Comparison of ENCODE assay signal across 9 cellular contexts in the genomic region with DNA sequence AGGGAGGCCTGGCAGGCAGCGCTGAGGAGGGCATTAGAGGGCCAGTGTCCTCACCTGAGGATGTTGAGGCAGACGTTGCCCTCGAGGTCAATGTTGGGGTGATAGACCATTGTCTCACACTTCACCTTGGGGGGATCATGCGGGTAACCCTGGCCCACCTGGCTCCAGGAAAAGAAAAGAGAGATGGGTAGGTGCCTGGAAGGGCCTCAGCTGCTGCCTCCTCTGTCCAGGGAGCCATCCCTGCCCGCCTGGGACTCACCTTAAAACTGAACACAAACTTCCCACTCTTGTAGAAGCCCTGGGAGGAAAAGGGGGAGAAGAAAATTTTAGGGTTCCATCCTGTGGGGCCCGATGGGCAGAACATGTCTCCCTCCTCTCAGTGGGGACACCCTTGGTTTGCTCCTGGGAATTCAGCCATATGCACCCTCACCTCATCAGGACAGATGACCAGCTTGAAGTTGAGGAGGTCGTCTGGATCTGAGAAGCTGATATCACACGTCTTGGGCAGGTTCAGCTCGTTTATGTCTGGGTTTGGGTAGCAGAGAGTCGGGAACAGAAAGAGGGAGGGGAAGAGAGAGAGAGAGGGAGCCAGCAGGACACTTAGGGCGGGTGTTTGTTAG. TPM values are rescaled to one million over a fixed set of nuclear protein-coding genes. Genes with fewer than 3 reads are reported as not detected.
DNase-seq lines count a peak whose midpoint lies in the region; ATAC-seq and TF ChIP-seq lines count a peak whose summit lies in the region.
"Had no signal": no experiment of that assay in that cellular context is flagged by ENCODE, and none has a peak within 500 bp of the region (broad histone marks: within the 10 kb centered on the region; RNA-seq: fewer than 3 reads in every experiment).

No MANE protein-coding gene starts in this region.

- peaks cover 54% of the 10 kb centered on the region for H3F3A ChIP-seq in SK-N-SH (replicated peaks; ENCODE audit: insufficient read depth)

- H3K4me3 ChIP-seq in SK-N-SH (ENCODE audit: low read depth in 2 of 2, low read length in 1 of 2) (peak overlapping the region; percentile 87 to 91), iPS-18c (ENCODE audit: insufficient read depth, low read depth, low read length) (peak overlapping the region; percentile 88), stomach (peak overlapping the region; percentile 72 to 88 (median 80))

- intact Hi-C loops in stomach (cut with DNase I; ENCODE audit: low total_unique reads) = no loop called here

- peaks cover 24 to 58% of the 10 kb centered on the region in 2 experiments; a peak in 3 of 4 replicates for H3K4me1 ChIP-seq in SK-N-SH (ENCODE audit: control insufficient read depth in 1 of 2, insufficient read depth in 2 of 2, low read depth in 1 of 2, low read length in 1 of 2)
- H3K4me1 ChIP-seq in stomach = peaks cover 48 to 73% (median 67%) of the 10 kb centered on the region in 4 donors

- peak overlapping the region; percentile 96 to 99 for H3K4me3 Mint-ChIP-seq in activated T-cell treated with anti-CD3 and anti-CD28 coated beads, Interleukin-2, amount 50 U/mL, for 72 hours

- no peak for ATAC-seq in SK-N-SH treated with all-trans-retinoic acid at 6 μM for 48 hours
- no peak for ATAC-seq in activated T-cell treated with anti-CD3 and anti-CD28 coated beads, Interleukin-2, amount 50 U/mL, for 72 hours (replicated peaks in 1 of 2)
- no peak for ATAC-seq in GM19328 (IDR thresholded peaks at IDR 0.05; ENCODE audit: unreplicated experiment)

- DNase-seq in SK-N-SH (no peak), stomach (no peak), SW480 (ENCODE audit: low spot score) (no peak)
- DNase-seq in activated T-cell treated with anti-CD3 and anti-CD28 coated beads, Interleukin-2, amount 50 U/mL, for 72 hours = no peak
- DNase-seq in activated CD4-positive, alpha-beta T cell treated with anti-CD3 and anti-CD28 coated beads, Interleukin-2, amount 50 U/mL, for 48 hours = no peak
- DNase-seq: T-helper 9 cell had no signal

- peak overlapping the region; percentile 96 for H3K4me2 ChIP-seq in SK-N-SH

- H4K20me1 ChIP-seq in SK-N-SH (ENCODE audit: insufficient read depth) = peaks cover 9% of the 10 kb centered on the region; the same call in 1 of the 2 replicates

- POLR2A ChIA-PET in SK-N-SH (lab: Yijun Ruan, JAX) = no interaction called here

- H2AFZ ChIP-seq in SK-N-SH (ENCODE audit: low read depth) = no peak overlapping the region

- H3K36me3 ChIP-seq in SK-N-SH (replicated peaks in 1 of 2; ENCODE audit: control insufficient read depth in 1 of 2, insufficient read depth in 2 of 2, low read length in 1 of 2) (peaks cover 25 to 28% of the 10 kb centered on the region in 2 experiments), stomach (peaks cover 30 to 41% (median 36%) of the 10 kb centered on the region in 4 donors)

- H3K9me3 ChIP-seq in SK-N-SH = no peaks in the 10 kb centered on the region
- H3K9me3 ChIP-seq in iPS-18c (ENCODE audit: control insufficient read depth, insufficient read depth, low read length) = no peaks in the 10 kb centered on the region
- no peaks in the 10 kb centered on the region for H3K9me3 ChIP-seq in stomach

- CTCF ChIA-PET in SK-N-SH (lab: Yijun Ruan, JAX) = interaction anchor here (1.1 to 2.6 kb wide), 3 partner anchors 38 to 43 kb away, joined by 3 to 23 read pairs (median 3); a partner anchor contains a TSS

- H3K27ac ChIP-seq in SK-N-SH (ENCODE audit: low read depth in 2 of 2, low read length in 1 of 2) (peak overlapping the region; percentile 18 to 33; a peak in 2 of 4 replicates), stomach (peak overlapping the region in 4 of 5 donors; percentile 100)

- H3K27me3 ChIP-seq in SK-N-SH (ENCODE audit: insufficient read depth) (no peaks in the 10 kb centered on the region), stomach (peaks cover 0 to under 1% (median 0%) of the 10 kb centered on the region in 3 donors)

- H3K79me2 ChIP-seq in SK-N-SH (ENCODE audit: insufficient read depth) = peaks cover 49% of the 10 kb centered on the region

- no peak for TF ChIP-seq POLR2A in stomach (IDR thresholded peaks at IDR 0.05)

- TF ChIP-seq EP300 in SK-N-SH (IDR thresholded peaks at IDR 0.05; ENCODE audit: borderline replicate concordance in 1 of 2, low read depth in 1 of 2, low read length in 1 of 2) (no peak), stomach (IDR thresholded peaks at IDR 0.05) (no peak)

- TF ChIP-seq RAD21 in SK-N-SH (IDR thresholded peaks at IDR 0.05; ENCODE audit: low read length) = no peak

- H3K27ac Mint-ChIP-seq in activated T-cell treated with anti-CD3 and anti-CD28 coated beads, Interleukin-2, amount 50 U/mL, for 72 hours = peak overlapping the region; percentile 97

- no peaks in the 10 kb centered on the region for H3K27me3 Mint-ChIP-seq in activated T-cell treated with anti-CD3 and anti-CD28 coated beads, Interleukin-2, amount 50 U/mL, for 72 hours (ENCODE audit: low read depth)

- no peaks in the 10 kb centered on the region for H3K9me2 ChIP-seq in SK-N-SH

- H3K4me1 Mint-ChIP-seq in activated T-cell treated with anti-CD3 and anti-CD28 coated beads, Interleukin-2, amount 50 U/mL, for 72 hours (ENCODE audit: low read depth) = peaks cover 73% of the 10 kb centered on the region

- WGBS in SK-N-SH (ENCODE audit: low lambda C conversion rate) = 61% methylated on average over 10 of the region's 11 CpGs
- 50 to 58% (median 54%) methylated on average over 11 of the region's 11 CpGs for WGBS in stomach, 5 donors

- H3K36me3 Mint-ChIP-seq in activated T-cell treated with anti-CD3 and anti-CD28 coated beads, Interleukin-2, amount 50 U/mL, for 72 hours (ENCODE audit: insufficient read depth in 2 of 2) = peaks cover 18 to 19% of the 10 kb centered on the region in 2 donors

- TF ChIP-seq CTCF in SK-N-SH (IDR thresholded peaks at IDR 0.05) (no peak), stomach (IDR thresholded peaks at IDR 0.05) (no peak)

- H3K9me3 Mint-ChIP-seq in activated T-cell treated with anti-CD3 and anti-CD28 coated beads, Interleukin-2, amount 50 U/mL, for 72 hours = no peaks in the 10 kb centered on the region

- H3K9ac ChIP-seq in SK-N-SH = peak overlapping the region; percentile 95

TF ChIP-seq in SK-N-SH, 30 proteins besides CTCF, POLR2A, EP300 and RAD21 (continues in another document):
- TF ChIP-seq FOXJ3 (CRISPR knock-in tag; IDR thresholded peaks at IDR 0.05) (no peak), FOXM1 (IDR thresholded peaks at IDR 0.05; ENCODE audit: low read depth) (no peak), TCF12 (IDR thresholded peaks at IDR 0.05) (no peak), GABPA (IDR thresholded peaks at IDR 0.05; ENCODE audit: low read depth) (no peak), TAF1 (IDR thresholded peaks at IDR 0.05; ENCODE audit: borderline replicate concordance, low read depth, low read length) (no peak), FOSL2 (IDR thresholded peaks at IDR 0.05; ENCODE audit: borderline replicate concordance, low read depth) (no peak)

RNA-seq across cellular contexts. Expression of a gene that starts 1.7 kb away (rescaled TPM):
- 109 and 135 TPM in 2 replicates for polyA plus RNA-seq in SK-N-SH (2012; rRNA removed)
- polyA plus RNA-seq in SK-N-SH (2012; cell fraction: cytosol; rRNA removed) = 102 and 103 TPM in 2 replicates
- polyA plus RNA-seq in SK-N-SH (2012; cell fraction: nucleus; rRNA removed) = 128 and 133 TPM in 2 replicates
- 100 to 1,000 TPM; 116 to 122 TPM for total RNA-seq in activated T-cell treated with anti-CD3 and anti-CD28 coated beads, Interleukin-2, amount 50 U/mL, for 72 hours
- total RNA-seq in stomach = 10 to 100 TPM in 3 of 5 donors, 1 to 10 TPM in 1, not detected in 1; 9.8 to 35.3 (median 27.1) TPM
- polyA plus RNA-seq in stomach = 10 to 100 TPM; 35.5 to 51.5 (median 41.9) TPM

RNA-seq across cellular contexts. Expression of a gene that starts 1.8 kb away (rescaled TPM):
- polyA plus RNA-seq in SK-N-SH (2012; rRNA removed) (308 and 381 TPM in 2 replicates), stomach (100 to 1,000 TPM; 195 to 338 (median 235) TPM)
- polyA plus RNA-seq in SK-N-SH (2012; cell fraction: cytosol; rRNA removed) = 350 and 388 TPM in 2 replicates
- polyA plus RNA-seq in SK-N-SH (2012; cell fraction: nucleus; rRNA removed) = 218 and 251 TPM in 2 replicates
- total RNA-seq in activated T-cell treated with anti-CD3 and anti-CD28 coated beads, Interleukin-2, amount 50 U/mL, for 72 hours = 10 to 100 TPM; 80.3 to 91.8 TPM
- total RNA-seq in stomach = 100 to 1,000 TPM in 2 of 5 donors, 10 to 100 TPM in 3; 55.8 to 260 (median 89.0) TPM

RNA-seq across cellular contexts. Expression of a gene that starts 12.9 kb away (rescaled TPM):
- 321 and 594 TPM in 2 replicates for polyA plus RNA-seq in SK-N-SH (2012; rRNA removed)
- polyA plus RNA-seq in SK-N-SH (2012; cell fraction: cytosol; rRNA removed) = 191 and 231 TPM in 2 replicates
- polyA plus RNA-seq in SK-N-SH (2012; cell fraction: nucleus; rRNA removed) = 1,222 and 1,964 TPM in 2 replicates
- total RNA-seq in activated T-cell treated with anti-CD3 and anti-CD28 coated beads, Interleukin-2, amount 50 U/mL, for 72 hours = 100 to 1,000 TPM; 351 to 473 TPM
- total RNA-seq in stomach = 100 to 1,000 TPM in 4 of 5 donors, 10 to 100 TPM in 1; 95.5 to 923 (median 243) TPM
- 100 to 1,000 TPM; 143 to 200 (median 171) TPM for polyA plus RNA-seq in stomach

RNA-seq across cellular contexts. Expression of a gene that starts 16.4 kb away (rescaled TPM):
- polyA plus RNA-seq in SK-N-SH (2012; rRNA removed) (31.8 and 38.4 TPM in 2 replicates), stomach (10 to 100 TPM; 16.1 to 33.2 (median 16.5) TPM)
- polyA plus RNA-seq in SK-N-SH (2012; cell fraction: cytosol; rRNA removed) = 7.0 and 10.2 TPM in 2 replicates
- polyA plus RNA-seq in SK-N-SH (2012; cell fraction: nucleus; rRNA removed) = 308 and 351 TPM in 2 replicates
- total RNA-seq in activated T-cell treated with anti-CD3 and anti-CD28 coated beads, Interleukin-2, amount 50 U/mL, for 72 hours = 10 to 100 TPM; 15.0 to 18.6 TPM
- 10 to 100 TPM; 14.0 to 84.9 (median 68.3) TPM for total RNA-seq in stomach

RNA-seq across cellular contexts. Expression of a gene that starts 37.1 kb away (rescaled TPM):
- polyA plus RNA-seq in SK-N-SH (2012; rRNA removed) (7.9 and 11.3 TPM in 2 replicates), stomach (1 to 10 TPM; 5.6 to 8.2 (median 6.6) TPM)
- 4.4 and 6.0 TPM in 2 replicates for polyA plus RNA-seq in SK-N-SH (2012; cell fraction: cytosol; rRNA removed)
- 21.0 and 30.6 TPM in 2 replicates for polyA plus RNA-seq in SK-N-SH (2012; cell fraction: nucleus; rRNA removed)
- 10 to 100 TPM; 10.8 to 12.1 TPM for total RNA-seq in activated T-cell treated with anti-CD3 and anti-CD28 coated beads, Interleukin-2, amount 50 U/mL, for 72 hours
- 10 to 100 TPM in 3 of 5 donors, 1 to 10 TPM in 1, not detected in 1; 2.4 to 49.0 (median 20.1) TPM for total RNA-seq in stomach
